10 cellular contexts compared by ENCODE assay signal in genomic region chr11:13009476-13009920, GRCh38. TPM values are rescaled to one million over a fixed set of nuclear protein-coding genes. Genes with fewer than 3 reads are reported as not detected.
DNase-seq lines count a peak whose midpoint lies in the region; ATAC-seq lines count a peak whose summit lies in the region.
"Had no signal": no experiment of that assay in that cellular context is flagged by ENCODE, and none has a peak within 500 bp of the region (broad histone marks: within the 10 kb centered on the region; RNA-seq: fewer than 3 reads in every experiment).

No MANE protein-coding gene starts in this region.

- no peak overlapping the region for H3K27ac ChIP-seq in skeletal muscle tissue (ENCODE audit: low read depth, low read length)
- H3K27ac ChIP-seq: KMS-11 had no signal

- H3K4me3 Mint-ChIP-seq in T-helper 17 cell, result peak overlapping the region; percentile 73
- H3K4me3 Mint-ChIP-seq: natural killer cell treated with Interleukin-12 subunit alpha and Interleukin-12 subunit beta and Interleukin-15 and Interleukin-18, amount 100 ng/mL, for 72 hours had no signal

- H3K27me3 ChIP-seq in iPS-15b (ENCODE audit: control insufficient read depth, insufficient read depth, low read length) (peaks cover 62% of the 10 kb centered on the region), skeletal muscle tissue (ENCODE audit: control insufficient read depth in 3 of 3, insufficient read depth in 3 of 3, low read length in 3 of 3) (peaks cover 57 to 60% (median 57%) of the 10 kb centered on the region in 3 donors)

- H3K9me3 ChIP-seq in T-helper 17 cell (ENCODE audit: control insufficient read depth, low read length, poor library complexity, severe bottlenecking) (no peaks in the 10 kb centered on the region), iPS-15b (ENCODE audit: control insufficient read depth, insufficient read depth, low read length) (peaks cover 5% of the 10 kb centered on the region), skeletal muscle tissue (ENCODE audit: control insufficient read depth in 3 of 3, low read length in 3 of 3) (peaks cover 0 to 5% (median 0%) of the 10 kb centered on the region in 3 donors)

- H3K27ac Mint-ChIP-seq in T-helper 17 cell, result no peak overlapping the region
- H3K27ac Mint-ChIP-seq: natural killer cell treated with Interleukin-12 subunit alpha and Interleukin-12 subunit beta and Interleukin-15 and Interleukin-18, amount 100 ng/mL, for 72 hours had no signal

- ATAC-seq in GM18498 (IDR thresholded peaks at IDR 0.05; ENCODE audit: unreplicated experiment) (peak; percentile 20), T-helper 17 cell (no peak), left lobe of liver (no peak), HG02884 (IDR thresholded peaks at IDR 0.05; ENCODE audit: unreplicated experiment) (no peak)

- DNase-seq in T-helper 17 cell, result no peak
- no peak for DNase-seq in left lobe of liver (ENCODE audit: low spot score)
- no peak for DNase-seq in globus pallidus (ENCODE audit: low spot score)
- DNase-seq in NK-92 treated with Interleukin-12 subunit alpha and Interleukin-12 subunit beta, amount 100 ng/mL, for 24 hours (lab: John Stamatoyannopoulos, UW), result no peak

- H3K27me3 Mint-ChIP-seq in T-helper 17 cell, result peaks cover 77% of the 10 kb centered on the region

- H3K4me1 Mint-ChIP-seq in T-helper 17 cell, result peaks cover 10% of the 10 kb centered on the region

- no peaks in the 10 kb centered on the region for H3K36me3 ChIP-seq in iPS-15b (ENCODE audit: control insufficient read depth, insufficient read depth, low read length)
- no peaks in the 10 kb centered on the region for H3K36me3 ChIP-seq in skeletal muscle tissue (ENCODE audit: control insufficient read depth in 3 of 3, insufficient read depth in 3 of 3, low read length in 3 of 3)

- H3K36me3 Mint-ChIP-seq in T-helper 17 cell (ENCODE audit: low read depth), result peaks cover 3% of the 10 kb centered on the region
- H3K36me3 Mint-ChIP-seq: natural killer cell treated with Interleukin-12 subunit alpha and Interleukin-12 subunit beta and Interleukin-15 and Interleukin-18, amount 100 ng/mL, for 72 hours had no signal

- H3K9ac ChIP-seq in iPS-15b (ENCODE audit: low read depth, low read length), result no peak overlapping the region
- no peak overlapping the region for H3K9ac ChIP-seq in skeletal muscle tissue (ENCODE audit: low read depth in 1 of 3, low read length in 3 of 3)
- H3K9ac ChIP-seq: KMS-11 had no signal

- H3K4me1 ChIP-seq in iPS-15b (ENCODE audit: control insufficient read depth, insufficient read depth, low read length) (peaks cover 12% of the 10 kb centered on the region), skeletal muscle tissue (ENCODE audit: control insufficient read depth in 3 of 3, insufficient read depth in 3 of 3, low read length in 3 of 3) (peaks cover 7 to 21% (median 20%) of the 10 kb centered on the region in 3 donors)

- H3K4me3 ChIP-seq in iPS-15b (ENCODE audit: low read depth, low read length), result peak overlapping the region; percentile 76
- peak overlapping the region; percentile 10 to 66 (median 60) for H3K4me3 ChIP-seq in skeletal muscle tissue (ENCODE audit: low read length in 3 of 3)

RNA-seq across cellular contexts. Expression of gene RASSF10, which starts 0.4 kb away (rescaled TPM):
- not detected for total RNA-seq in T-helper 17 cell
- 0.52 TPM for total RNA-seq in skeletal muscle tissue
- total RNA-seq in left lobe of liver, result not detected
- total RNA-seq: natural killer cell treated with Interleukin-12 subunit alpha and Interleukin-12 subunit beta and Interleukin-15 and Interleukin-18, amount 100 ng/mL, for 72 hours had no signal
